ENCODE assay signal across 28 cellular contexts in the genomic region with DNA sequence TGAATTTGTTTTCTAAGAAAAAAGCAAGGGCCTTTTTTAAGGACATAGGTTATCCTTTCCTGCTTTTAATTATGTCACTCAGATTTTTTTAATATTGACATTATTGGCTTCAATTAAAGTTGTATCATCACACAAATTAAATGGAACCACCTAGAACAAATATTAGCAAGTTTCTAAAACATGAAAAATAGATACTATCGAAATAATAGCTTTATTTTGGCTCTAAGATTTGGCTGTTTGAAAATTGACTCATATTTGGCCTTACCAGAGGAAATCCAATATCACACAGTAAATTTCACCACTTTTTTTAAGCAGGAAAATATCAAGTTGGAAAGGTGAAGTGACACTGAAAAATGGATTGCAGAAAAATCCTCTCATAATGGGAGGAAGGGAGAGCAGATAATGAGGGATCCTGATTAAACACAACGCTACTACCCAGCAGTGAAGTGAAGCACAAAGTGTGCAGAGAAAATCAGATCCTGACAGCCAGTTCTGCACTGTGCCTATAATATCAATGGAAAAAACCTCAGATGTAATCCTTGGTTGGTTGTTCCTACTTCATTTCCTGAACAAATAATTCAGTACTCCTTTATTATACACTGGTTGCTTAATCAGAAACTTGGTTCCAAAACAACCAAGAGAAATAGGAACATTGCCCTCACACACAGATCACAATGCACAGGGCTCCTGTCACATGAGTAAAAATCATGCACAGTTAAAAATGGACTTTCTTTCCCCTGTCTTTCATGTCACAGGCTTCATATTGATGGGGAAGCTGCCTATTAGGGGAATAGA. TPM values are rescaled to one million over a fixed set of nuclear protein-coding genes. Genes with fewer than 3 reads are reported as not detected.
DNase-seq lines count a peak whose midpoint lies in the region; ATAC-seq, FAIRE-seq and TF ChIP-seq lines count a peak whose summit lies in the region.
"Had no signal": no experiment of that assay in that cellular context is flagged by ENCODE, and none has a peak within 500 bp of the region (broad histone marks: within the 10 kb centered on the region; RNA-seq: fewer than 3 reads in every experiment).

No MANE protein-coding gene starts in this region.

- H3K9ac ChIP-seq in liver (ENCODE audit: low read depth in 1 of 2, low read length in 2 of 2) (no peak overlapping the region), HepG2 (ENCODE audit: insufficient read depth, low read depth, low read length) (no peak overlapping the region)

- H3K4me2 ChIP-seq in HepG2 (ENCODE audit: low read depth, low read length): no peak overlapping the region

- no peaks in the 10 kb centered on the region for H3K4me1 Mint-ChIP-seq in WTC11
- H3K4me1 Mint-ChIP-seq: T-cell had no signal

- H3K4me1 ChIP-seq in liver (ENCODE audit: control insufficient read depth in 4 of 4, insufficient read depth in 4 of 4, low read length in 3 of 4): peaks cover 7 to 25% (median 9%) of the 10 kb centered on the region in 4 donors
- H3K4me1 ChIP-seq in HepG2 (ENCODE audit: insufficient read depth, low read length): no peaks in the 10 kb centered on the region
- H3K4me1 ChIP-seq in pancreas: peaks cover 17 to 23% (median 23%) of the 10 kb centered on the region in 3 donors
- H3K4me1 ChIP-seq in aorta (ENCODE audit: control insufficient read depth in 1 of 2, insufficient read depth in 2 of 2, low read length in 2 of 2): no peaks in the 10 kb centered on the region
- H3K4me1 ChIP-seq: Caco-2, vagina had no signal

- no peak for DNase-seq in HepG2 (ENCODE audit: low spot score)
- DNase-seq in fibroblast of villous mesenchyme (ENCODE audit: low read depth): peak; percentile 21
- DNase-seq in pancreas: no peak
- DNase-seq in aorta: no peak
- DNase-seq in WTC11 (ENCODE audit: low spot score): no peak
- DNase-seq in 8988T: no peak
- DNase-seq: activated naive CD4-positive, alpha-beta T cell treated with Interleukin-2 at 50 U/mL for 16 hours; activated T-cell treated with anti-CD3 and anti-CD28 coated beads, Interleukin-2, amount 50 U/mL, for 48 hours; Caco-2; DMS79; dorsolateral prefrontal cortex; HFFc6; IMR-90; left colon; NCI-H1105 treated with DMSO at 0.1 percent for 48 hours; NCI-H2081; NCI-H446; SIG-M5; T-cell had no signal

- WGBS in liver: 32% methylated on average over 2 of the region's 2 CpGs
- 6% methylated on average over 2 of the region's 2 CpGs for WGBS in HepG2 (ENCODE audit: low lambda C conversion rate)
- 32 to 49% methylated on average over 2 of the region's 2 CpGs for WGBS in pancreas, 2 donors
- 11 to 18% methylated on average over 2 of the region's 2 CpGs for WGBS in aorta, 2 donors

- H3K9me3 ChIP-seq in liver (ENCODE audit: control insufficient read depth in 4 of 4, low read length in 3 of 4) (no peaks in the 10 kb centered on the region), HepG2 (ENCODE audit: low read length) (no peaks in the 10 kb centered on the region), pancreas (no peaks in the 10 kb centered on the region), aorta (ENCODE audit: control insufficient read depth, low read length) (no peaks in the 10 kb centered on the region)
- H3K9me3 ChIP-seq: Caco-2, vagina had no signal

- H3K36me3 ChIP-seq in liver (ENCODE audit: control insufficient read depth in 4 of 4, insufficient read depth in 3 of 4, low read depth in 1 of 4, low read length in 3 of 4): no peaks in the 10 kb centered on the region
- no peaks in the 10 kb centered on the region for H3K36me3 ChIP-seq in HepG2 (replicated peaks in 1 of 2; ENCODE audit: control insufficient read depth in 1 of 2, insufficient read depth in 2 of 2, low read length in 2 of 2)
- no peaks in the 10 kb centered on the region for H3K36me3 ChIP-seq in pancreas
- H3K36me3 ChIP-seq in aorta (ENCODE audit: control insufficient read depth in 1 of 2, insufficient read depth in 2 of 2, low read length in 1 of 2): no peaks in the 10 kb centered on the region
- H3K36me3 ChIP-seq: vagina had no signal

- no peak overlapping the region for H3K27ac Mint-ChIP-seq in WTC11
- H3K27ac Mint-ChIP-seq: HFFc6, T-cell had no signal

- TF ChIP-seq EP300 in HepG2 (IDR thresholded peaks at IDR 0.05; ENCODE audit: low read depth in 2 of 2, low read length in 2 of 2) (no peak), HepG2 (CRISPR knock-in tag; IDR thresholded peaks at IDR 0.05; ENCODE audit: borderline replicate concordance) (no peak)

- POLR2A ChIA-PET in HepG2 (lab: Yijun Ruan, JAX): no interaction called here
- POLR2A ChIA-PET in WTC11 (lab: Charles Lee): no interaction called here

- no peaks in the 10 kb centered on the region for H3K36me3 Mint-ChIP-seq in WTC11
- H3K36me3 Mint-ChIP-seq: T-cell had no signal

- H3K4me3 Mint-ChIP-seq in WTC11: no peak overlapping the region
- H3K4me3 Mint-ChIP-seq: HFFc6, neural crest cell, T-cell had no signal

- peak in 1 of 2 donors; percentile 50 for TF ChIP-seq RAD21 in liver (IDR thresholded peaks at IDR 0.05)
- no peak for TF ChIP-seq RAD21 in HepG2 (CRISPR knock-in tag; IDR thresholded peaks at IDR 0.05)

- no peak overlapping the region for H2AFZ ChIP-seq in HepG2 (ENCODE audit: low read length)

- H3K4me3 ChIP-seq in liver (ENCODE audit: low read depth in 1 of 3, low read length in 3 of 3) (no peak overlapping the region), HepG2 (replicated peaks in 1 of 3; ENCODE audit: insufficient read depth in 1 of 3, low read depth in 2 of 3, low read length in 3 of 3) (no peak overlapping the region), fibroblast of villous mesenchyme (ENCODE audit: low read depth, low read length) (no peak overlapping the region), pancreas (no peak overlapping the region), aorta (ENCODE audit: low read length in 2 of 2) (no peak overlapping the region)
- H3K4me3 ChIP-seq: dorsolateral prefrontal cortex, vagina had no signal

- no peak for ATAC-seq in HepG2
- ATAC-seq in pancreas: peak in 3 of 4 donors; percentile 53 to 64 (median 62)
- peak; percentile 59 for ATAC-seq in aorta (ENCODE audit: low FRiP score)
- ATAC-seq in WTC11: no peak
- ATAC-seq in GM19395 (IDR thresholded peaks at IDR 0.05; ENCODE audit: unreplicated experiment): no peak
- ATAC-seq: left colon, T-cell had no signal

- CTCF ChIA-PET in HepG2 (lab: Yijun Ruan, JAX; ENCODE audit: low intra/inter-chr PET ratio, low total read pairs) (no interaction called here), WTC11 (lab: Charles Lee) (no interaction called here)

- FAIRE-seq in HepG2 (lab: Jason Lieb, UNC) (no peak), pancreas (lab: Jason Lieb, UNC) (no peak)
- FAIRE-seq: bronchial epithelial cell, GM18507 had no signal

- intact Hi-C loops in HepG2 (cut with micrococcal nuclease; ENCODE audit: unreplicated experiment): no loop called here
- intact Hi-C loops in pancreas (cut with DNase I): no loop called here
- intact Hi-C loops in aorta (cut with DNase I): no loop called here

- BruUV-seq in HepG2 (replicated peaks; lab: Mats Ljungman, UMichigan): no TSS peak

- TF ChIP-seq CTCF in liver (IDR thresholded peaks at IDR 0.05; ENCODE audit: low read depth, low read length, missing input control) (no peak), HepG2 (CRISPR knock-in tag; IDR thresholded peaks at IDR 0.05) (no peak), fibroblast of villous mesenchyme (IDR thresholded peaks at IDR 0.05; ENCODE audit: insufficient read depth, low read depth, low read length) (no peak), pancreas (IDR thresholded peaks at IDR 0.05) (no peak), WTC11 (IDR thresholded peaks at IDR 0.05) (no peak)

- in situ Hi-C loops in HepG2 (cut with HindIII; ENCODE audit: extremely low pct_ligation_motif_present, low pct_unique_long_range_greater_than_20kb): no loop called here

- no peaks in the 10 kb centered on the region for H3K79me2 ChIP-seq in HepG2 (ENCODE audit: insufficient read depth, low read length)

- H3K27me3 ChIP-seq in liver (ENCODE audit: control insufficient read depth in 4 of 4, insufficient read depth in 4 of 4, low read length in 3 of 4) (no peaks in the 10 kb centered on the region), HepG2 (ENCODE audit: control insufficient read depth in 1 of 2, insufficient read depth in 2 of 2, low read length in 2 of 2) (no peaks in the 10 kb centered on the region), pancreas (no peaks in the 10 kb centered on the region), aorta (ENCODE audit: control insufficient read depth in 1 of 2, insufficient read depth in 2 of 2, low read length in 1 of 2) (no peaks in the 10 kb centered on the region)
- H3K27me3 ChIP-seq: dorsolateral prefrontal cortex, vagina had no signal

- H3K27me3 Mint-ChIP-seq in WTC11 (ENCODE audit: low read depth): no peaks in the 10 kb centered on the region

- H3K27ac ChIP-seq in liver (ENCODE audit: low read depth in 1 of 2, low read length in 2 of 2) (peak overlapping the region in 1 of 2 donors; percentile 50), HepG2 (ENCODE audit: extremely low read length, insufficient read depth, low read length) (no peak overlapping the region), pancreas (peak overlapping the region in 1 of 4 donors; percentile 14), aorta (ENCODE audit: low read depth in 1 of 2, low read length in 2 of 2) (no peak overlapping the region)
- H3K27ac ChIP-seq: vagina had no signal

- TF ChIP-seq POLR2A in HepG2 (IDR thresholded peaks at IDR 0.05; ENCODE audit: insufficient read depth in 1 of 2, low read depth in 2 of 2, low read length in 2 of 2): no peak

- H3K9me3 Mint-ChIP-seq in WTC11: no peaks in the 10 kb centered on the region
- H3K9me3 Mint-ChIP-seq: HFFc6, neural crest cell, T-cell had no signal

- H4K20me1 ChIP-seq in HepG2 (ENCODE audit: insufficient read depth, low read length): no peaks in the 10 kb centered on the region

RNA-seq across cellular contexts. Expression of gene DNASE2B, which starts 9.4 kb away (rescaled TPM):
- total RNA-seq in liver (not detected), HepG2 (2016; rRNA removed; fragmentation: Illumina TruSeq; extraction: Trizol) (not detected in 2 replicates), fibroblast of villous mesenchyme (not detected in 2 replicates), pancreas (under 1 TPM in 2 of 6 donors, not detected in 4; 0.15 to 0.59 TPM), aorta (not detected), WTC11 (2021) (0.15 to 0.23 TPM in 2 of 3 replicates, not detected in the other)
- polyA plus RNA-seq in liver (not detected), HepG2 (2011; rRNA removed) (not detected in 2 replicates), pancreas (under 1 TPM; 0.15 to 0.16 TPM), aorta (1 to 10 TPM in 1 of 2 donors, not detected in 1; 1.0 TPM)
- not detected in 2 replicates for total RNA-seq in HepG2 (2016; cell fraction: cytosol; rRNA removed; fragmentation: Illumina TruSeq; extraction: Trizol; ENCODE audit: low read depth)
- not detected in 2 replicates for total RNA-seq in HepG2 (2016; cell fraction: insoluble cytoplasmic fraction; rRNA removed; fragmentation: Illumina TruSeq; extraction: Trizol)
- not detected in 2 replicates for total RNA-seq in HepG2 (2016; cell fraction: membrane; rRNA removed; fragmentation: Illumina TruSeq; extraction: Trizol)
- not detected in 2 replicates for total RNA-seq in HepG2 (2016; cell fraction: nucleus; rRNA removed; fragmentation: Illumina TruSeq; extraction: Trizol)
- polyA plus RNA-seq in HepG2 (2011; cell fraction: cytosol; rRNA removed): not detected in 2 replicates
- polyA plus RNA-seq in HepG2 (2011; cell fraction: nucleus; rRNA removed): not detected in 2 replicates
- polyA plus RNA-seq in HepG2 (2012): not detected in 2 replicates
- polyA plus RNA-seq in HepG2 (2016; cell fraction: cytosol; fragmentation: Illumina TruSeq; extraction: Trizol; ENCODE audit: low read depth): not detected in 2 replicates
- polyA plus RNA-seq in HepG2 (2016; cell fraction: insoluble cytoplasmic fraction; fragmentation: Illumina TruSeq; extraction: Trizol; ENCODE audit: low read depth): not detected in 2 replicates
- not detected in 2 replicates for polyA plus RNA-seq in HepG2 (2016; cell fraction: membrane; fragmentation: Illumina TruSeq; extraction: Trizol; ENCODE audit: low read depth)
- polyA plus RNA-seq in HepG2 (2016; cell fraction: nucleus; fragmentation: Illumina TruSeq; extraction: Trizol; ENCODE audit: insufficient read depth, low read depth): not detected in 2 replicates
- polyA minus RNA-seq in HepG2 (2011; rRNA and poly(A)+ RNA removed; ENCODE audit: low replicate concordance): not detected in 2 replicates
- not detected in 2 replicates for polyA minus RNA-seq in HepG2 (2011; cell fraction: cytosol; rRNA and poly(A)+ RNA removed)
- polyA minus RNA-seq in HepG2 (2011; cell fraction: nucleus; rRNA and poly(A)+ RNA removed): not detected in 2 replicates
- total RNA-seq: A673, bronchial epithelial cell, Caco-2, HFFc6, IMR-90, neural crest cell, skeletal muscle tissue, T-cell, vagina had no signal
- polyA plus RNA-seq: BJ, IMR-90 had no signal

Comparison
In these comparisons a context has a peak if more than half of its experiments do, and no peak if none do; other contexts are left out.
1. ATAC-seq: peak in pancreas (3 of 4) and aorta (single experiment); none in HepG2 (single experiment), WTC11 (single experiment) and GM19395 (single experiment).